ENCODE assay signal across 17 cellular contexts in genomic region chr1:96313216-96313615, GRCh38.
DNase-seq lines count a peak whose midpoint lies in the region; FAIRE-seq and TF ChIP-seq lines count a peak whose summit lies in the region.
"Had no signal": no experiment of that assay in that cellular context is flagged by ENCODE, and none has a peak within 500 bp of the region (broad histone marks: within the 10 kb centered on the region; RNA-seq: fewer than 3 reads in every experiment).

No MANE protein-coding gene starts in this region.

- TF ChIP-seq POLR2A in endothelial cell of umbilical vein (IDR thresholded peaks at IDR 0.05; ENCODE audit: low read depth, low read length) (no peak), esophagus squamous epithelium (IDR thresholded peaks at IDR 0.05) (no peak), suprapubic skin (IDR thresholded peaks at IDR 0.05) (no peak)

- H3K27me3 ChIP-seq in endothelial cell of umbilical vein (ENCODE audit: control insufficient read depth in 2 of 2, insufficient read depth in 2 of 2, low read length in 2 of 2) = no peaks in the 10 kb centered on the region
- H3K27me3 ChIP-seq in esophagus squamous epithelium = no peaks in the 10 kb centered on the region
- no peaks in the 10 kb centered on the region for H3K27me3 ChIP-seq in suprapubic skin

- TF ChIP-seq EP300 in suprapubic skin (IDR thresholded peaks at IDR 0.05) = no peak

- POLR2A ChIA-PET in RWPE1 (lab: Yijun Ruan, JAX; ENCODE audit: low non-redundant PET) (no interaction called here), endothelial cell of umbilical vein (lab: Charles Lee) (no interaction called here)

- CTCF ChIA-PET in RWPE1 (lab: Yijun Ruan, JAX) (no interaction called here), endothelial cell of umbilical vein (lab: Charles Lee) (interaction anchor here (0.8 to 1.5 kb wide), 5 partner anchors 13 to 76 kb away, joined by 3 to 5 read pairs (median 4); no protein-coding TSS in a partner anchor)

- DNase-seq in Daoy (ENCODE audit: low read depth) = peak; percentile 56
- DNase-seq in RWPE1 (ENCODE audit: low spot score) = peak; percentile 5
- peak; percentile 40 for DNase-seq in endothelial cell of umbilical vein (ENCODE audit: low read depth, low spot score)
- peak; percentile 78 for DNase-seq in renal cortical epithelial cell (ENCODE audit: low read depth)
- DNase-seq in esophagus squamous epithelium (lab: John Stamatoyannopoulos, UW) = no peak
- no peak for DNase-seq in UCSD-AML1 (lab: John Stamatoyannopoulos, UW; ENCODE audit: unreplicated experiment)
- no peak for DNase-seq in suprapubic skin (ENCODE audit: low spot score in 2 of 2)
- DNase-seq in midbrain (lab: John Stamatoyannopoulos, UW) = no peak
- DNase-seq: activated effector memory CD4-positive, alpha-beta T cell treated with anti-CD3 and anti-CD28 coated beads, Interleukin-2, amount 50 U/mL, for 16 hours; C1 segment of cervical spinal cord; DMS53; effector CD8-positive, alpha-beta T cell; NCI-H1930; NCI-H524 treated with DMSO at 0.1 percent for 48 hours; stimulated activated CD4-positive, alpha-beta T cell treated with anti-CD3 and anti-CD28 coated beads, Interleukin-15, amount 100 ng/mL, for 24 hours; SW 1271 had no signal

- no peaks in the 10 kb centered on the region for H3K4me1 ChIP-seq in endothelial cell of umbilical vein (ENCODE audit: control insufficient read depth, extremely low read depth, insufficient read depth, low read length)
- H3K4me1 ChIP-seq in esophagus squamous epithelium = no peaks in the 10 kb centered on the region
- no peaks in the 10 kb centered on the region for H3K4me1 ChIP-seq in suprapubic skin

- BruUV-seq in endothelial cell of umbilical vein (replicated peaks; lab: Mats Ljungman, UMichigan) = no TSS peak

- FAIRE-seq in endothelial cell of umbilical vein (lab: Jason Lieb, UNC) = no peak
- FAIRE-seq: HTR-8/SVneo had no signal

- intact Hi-C loops in endothelial cell of umbilical vein (cut with micrococcal nuclease) = no loop called here
- intact Hi-C loops in esophagus squamous epithelium (cut with DNase I) = no loop called here

- no peak overlapping the region for H3K9ac ChIP-seq in endothelial cell of umbilical vein (replicated peaks; ENCODE audit: extremely low read depth, insufficient read depth, low read length)

- H3K79me2 ChIP-seq in endothelial cell of umbilical vein (ENCODE audit: control insufficient read depth, insufficient read depth, low read length) = no peaks in the 10 kb centered on the region

- dilution Hi-C loops in endothelial cell of umbilical vein (cut with MboI; ENCODE audit: extremely low pct_ligation_motif_present, low sequenced_read_pairs) = no loop called here

- no peaks in the 10 kb centered on the region for H3K9me1 ChIP-seq in endothelial cell of umbilical vein (replicated peaks; ENCODE audit: control insufficient read depth, extremely low read depth, insufficient read depth, low read length)

- no peaks in the 10 kb centered on the region for H4K20me1 ChIP-seq in endothelial cell of umbilical vein (replicated peaks; ENCODE audit: control insufficient read depth, extremely low read depth, insufficient read depth, low read length)

- H3K4me3 ChIP-seq in endothelial cell of umbilical vein (replicated peaks in 1 of 3; ENCODE audit: insufficient read depth in 1 of 3, low read depth in 1 of 3, low read length in 3 of 3) (no peak overlapping the region), esophagus squamous epithelium (no peak overlapping the region), suprapubic skin (no peak overlapping the region)

- H3K36me3 ChIP-seq in endothelial cell of umbilical vein (ENCODE audit: control insufficient read depth in 2 of 2, extremely low read depth in 1 of 2, insufficient read depth in 2 of 2, low read length in 2 of 2) (no peaks in the 10 kb centered on the region), esophagus squamous epithelium (no peaks in the 10 kb centered on the region), suprapubic skin (no peaks in the 10 kb centered on the region)

- H3K27ac ChIP-seq in RWPE1 (no peak overlapping the region), endothelial cell of umbilical vein (ENCODE audit: insufficient read depth, low read depth, low read length) (no peak overlapping the region), esophagus squamous epithelium (no peak overlapping the region), suprapubic skin (no peak overlapping the region)

- H3K4me2 ChIP-seq in endothelial cell of umbilical vein (ENCODE audit: insufficient read depth, low read length) = no peak overlapping the region

- WGBS in esophagus squamous epithelium, 2 donors = 71 to 96% methylated on average over 1 of the region's 1 CpG
- WGBS in suprapubic skin = 98% methylated on average over 1 of the region's 1 CpG

- TF ChIP-seq CTCF in RWPE1 (conservative IDR thresholded peaks at IDR 0.05; ENCODE audit: low read depth) (no peak), endothelial cell of umbilical vein (IDR thresholded peaks at IDR 0.05; ENCODE audit: extremely low read depth in 1 of 2, insufficient read depth in 1 of 2, low read depth in 1 of 2, low read length in 2 of 2) (no peak), esophagus squamous epithelium (IDR thresholded peaks at IDR 0.05) (no peak), suprapubic skin (IDR thresholded peaks at IDR 0.05) (no peak)

- no peaks in the 10 kb centered on the region for H3K9me3 ChIP-seq in endothelial cell of umbilical vein (replicated peaks; ENCODE audit: control insufficient read depth, insufficient read depth, low read length)
- H3K9me3 ChIP-seq in esophagus squamous epithelium = no peaks in the 10 kb centered on the region
- no peaks in the 10 kb centered on the region for H3K9me3 ChIP-seq in suprapubic skin

- H2AFZ ChIP-seq in endothelial cell of umbilical vein (ENCODE audit: low read depth, low read length) = no peak overlapping the region

TF ChIP-seq in endothelial cell of umbilical vein, 7 proteins besides CTCF, POLR2A, EP300 and RAD21:
- TF ChIP-seq MYC (IDR thresholded peaks at IDR 0.05; ENCODE audit: low read depth, low read length) (no peak), FOS (IDR thresholded peaks at IDR 0.05; ENCODE audit: borderline replicate concordance, insufficient read depth, low read length) (peak; percentile 19), JUN (IDR thresholded peaks at IDR 0.05; ENCODE audit: borderline replicate concordance, insufficient read depth, insufficient read length, low read depth) (no peak), MAX (IDR thresholded peaks at IDR 0.05; ENCODE audit: insufficient read depth, insufficient read length) (no peak)

Comparison
In these comparisons a context has a peak if more than half of its experiments do, and no peak if none do; other contexts are left out.
1. DNase-seq: peak in Daoy (single experiment), RWPE1 (single experiment), endothelial cell of umbilical vein (single experiment) and renal cortical epithelial cell (single experiment); none in esophagus squamous epithelium (single experiment), UCSD-AML1 (single experiment), suprapubic skin (0 of 2) and midbrain (single experiment).